Comparison of ENCODE assay signal across 8 cellular contexts in the genomic region with DNA sequence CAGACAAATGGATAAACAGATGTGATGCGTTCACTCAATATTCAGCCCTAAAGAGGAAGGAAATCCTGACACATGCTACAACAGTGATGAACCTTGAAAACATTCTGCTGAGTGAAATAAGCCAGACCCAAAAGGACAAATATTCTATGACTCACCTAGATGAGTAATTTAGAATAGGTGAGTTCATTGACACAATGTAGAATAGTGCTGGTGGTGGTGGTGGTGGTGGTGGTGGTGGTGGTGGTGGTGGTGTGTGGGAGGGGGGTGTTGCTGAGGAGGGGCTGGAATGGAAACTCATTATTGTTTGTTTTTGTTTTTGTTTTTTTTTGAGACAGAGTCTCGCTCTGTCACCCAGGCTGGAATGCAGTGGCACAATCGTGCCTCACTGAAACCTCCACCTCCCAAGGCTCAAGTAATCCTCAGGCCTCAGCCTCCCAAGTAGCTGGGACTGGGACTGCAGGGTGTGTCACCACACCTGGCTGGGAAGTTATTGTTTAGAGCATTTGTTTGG. TPM values are rescaled to one million over a fixed set of nuclear protein-coding genes. Genes with fewer than 3 reads are reported as not detected.
DNase-seq lines count a peak whose midpoint lies in the region; ATAC-seq and TF ChIP-seq lines count a peak whose summit lies in the region.

No MANE protein-coding gene starts in this region.

- CTCF ChIA-PET in activated CD4-positive, alpha-beta memory T cell treated with anti-CD3 and anti-CD28 coated beads, Interleukin-2, amount 10 ng/mL, durations not matched to agents 7 days and 5 days (lab: Charles Lee) = interaction anchor here (0.6 kb wide), 1 partner anchor 312 kb away, joined by 3 read pairs; no protein-coding TSS in a partner anchor

- H3K4me3 ChIP-seq in fibroblast of pulmonary artery (replicated peaks; ENCODE audit: low read depth, low read length) (no peak overlapping the region), upper lobe of left lung (no peak overlapping the region)

- WGBS in upper lobe of left lung, 2 donors = 68% methylated on average over 3 of the region's 3 CpGs

- H3K27me3 Mint-ChIP-seq in activated CD4-positive, alpha-beta memory T cell treated with anti-CD3 and anti-CD28 coated beads, Interleukin-2, amount 10 ng/mL, durations not matched to agents 7 days and 5 days = peaks cover 3% of the 10 kb centered on the region

- H3K9me3 Mint-ChIP-seq in activated CD4-positive, alpha-beta memory T cell treated with anti-CD3 and anti-CD28 coated beads, Interleukin-2, amount 10 ng/mL, durations not matched to agents 7 days and 5 days = no peaks in the 10 kb centered on the region

- H3K27ac ChIP-seq in upper lobe of left lung = no peak overlapping the region

- ATAC-seq in upper lobe of left lung (ENCODE audit: low FRiP score in 2 of 2) (no peak), GM19035 (IDR thresholded peaks at IDR 0.05; ENCODE audit: unreplicated experiment) (no peak)

- POLR2A ChIA-PET in activated CD4-positive, alpha-beta memory T cell treated with anti-CD3 and anti-CD28 coated beads, Interleukin-2, amount 10 ng/mL, durations not matched to agents 7 days and 5 days (lab: Charles Lee) = no interaction called here

- no peaks in the 10 kb centered on the region for H3K27me3 ChIP-seq in upper lobe of left lung

- no peaks in the 10 kb centered on the region for H3K36me3 ChIP-seq in upper lobe of left lung

- no peaks in the 10 kb centered on the region for H3K9me3 ChIP-seq in upper lobe of left lung

- no peak for TF ChIP-seq EP300 in upper lobe of left lung (IDR thresholded peaks at IDR 0.05)

- DNase-seq in HK-2 (ENCODE audit: unreplicated experiment) (peak; percentile 7), fibroblast of pulmonary artery (ENCODE audit: low read depth) (peak; percentile 66), Ammon's horn (ENCODE audit: low spot score) (no peak), upper lobe of left lung (no peak)
- peak; percentile 51 for DNase-seq in activated CD4-positive, alpha-beta memory T cell treated with anti-CD3 and anti-CD28 coated beads, Interleukin-2, amount 10 ng/mL, durations not matched to agents 7 days and 5 days
- DNase-seq in stimulated activated CD4-positive, alpha-beta T cell treated with anti-CD3 and anti-CD28 coated beads, TNF-alpha, amount 100 ng/mL, for 48 hours (ENCODE audit: low read depth in 3 of 3) = peak in 2 of 3 donors; percentile 37 to 44
- no peak for DNase-seq in effector CD8-positive, alpha-beta T cell (lab: John Stamatoyannopoulos, UW)

- peak overlapping the region; percentile 16 for H3K27ac Mint-ChIP-seq in activated CD4-positive, alpha-beta memory T cell treated with anti-CD3 and anti-CD28 coated beads, Interleukin-2, amount 10 ng/mL, durations not matched to agents 7 days and 5 days

- H3K36me3 Mint-ChIP-seq in activated CD4-positive, alpha-beta memory T cell treated with anti-CD3 and anti-CD28 coated beads, Interleukin-2, amount 10 ng/mL, durations not matched to agents 7 days and 5 days (ENCODE audit: low read depth) = no peaks in the 10 kb centered on the region

- no peak for TF ChIP-seq POLR2A in upper lobe of left lung (IDR thresholded peaks at IDR 0.05)

- H3K4me1 ChIP-seq in upper lobe of left lung = no peaks in the 10 kb centered on the region

- peaks cover 13% of the 10 kb centered on the region for H3K4me1 Mint-ChIP-seq in activated CD4-positive, alpha-beta memory T cell treated with anti-CD3 and anti-CD28 coated beads, Interleukin-2, amount 10 ng/mL, durations not matched to agents 7 days and 5 days

- H3K4me3 Mint-ChIP-seq in activated CD4-positive, alpha-beta memory T cell treated with anti-CD3 and anti-CD28 coated beads, Interleukin-2, amount 10 ng/mL, durations not matched to agents 7 days and 5 days = no peak overlapping the region

- TF ChIP-seq CTCF in fibroblast of pulmonary artery (IDR thresholded peaks at IDR 0.05; ENCODE audit: low read length, missing control alignments) (no peak), upper lobe of left lung (IDR thresholded peaks at IDR 0.05) (no peak)

RNA-seq across cellular contexts. Expression of a gene that starts 28.6 kb away (rescaled TPM):
- total RNA-seq in activated CD4-positive, alpha-beta memory T cell treated with anti-CD3 and anti-CD28 coated beads, Interleukin-2, amount 10 ng/mL, durations not matched to agents 7 days and 5 days = 1 to 10 TPM; 1.6 to 2.2 TPM
- 1 to 10 TPM in 2 of 6 donors, under 1 TPM in 2, not detected in 2; 0.76 to 3.2 (median 0.94) TPM for total RNA-seq in upper lobe of left lung

Comparison
In these comparisons a context has a peak if more than half of its experiments do, and no peak if none do; other contexts are left out.
1. DNase-seq: peak in HK-2 (single experiment), activated CD4-positive, alpha-beta memory T cell treated with anti-CD3 and anti-CD28 coated beads, Interleukin-2, amount 10 ng/mL, durations not matched to agents 7 days and 5 days (single experiment), fibroblast of pulmonary artery (single experiment) and stimulated activated CD4-positive, alpha-beta T cell treated with anti-CD3 and anti-CD28 coated beads, TNF-alpha, amount 100 ng/mL, for 48 hours (2 of 3); none in Ammon's horn (single experiment), upper lobe of left lung (0 of 2) and effector CD8-positive, alpha-beta T cell (single experiment).